In the genomic region with DNA sequence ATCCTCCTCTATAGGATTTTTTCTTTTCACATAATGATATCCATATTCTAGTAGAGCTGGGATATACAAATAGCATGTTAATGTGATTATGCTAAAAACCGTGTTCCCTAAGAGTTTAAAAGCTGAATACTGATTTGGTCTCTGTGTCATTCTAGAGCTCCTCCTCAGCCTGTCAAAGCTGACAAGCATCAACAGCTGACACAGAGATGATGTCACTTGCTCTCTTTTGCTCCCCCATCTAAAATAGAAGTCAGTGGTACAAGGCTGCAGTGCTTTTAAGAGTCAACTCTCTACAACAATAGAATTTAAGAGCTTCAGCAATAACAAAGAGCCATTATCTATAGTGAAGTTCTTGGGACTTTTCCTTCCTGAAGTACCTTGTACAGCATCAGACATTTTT, we compare ENCODE assay signal across 21 cellular contexts. TPM values are rescaled to one million over a fixed set of nuclear protein-coding genes. Genes with fewer than 3 reads are reported as not detected.
A peak's percentile ranks its signal among the peaks of the same experiment; 100 is the strongest.
DNase-seq lines count a peak whose midpoint lies in the region; ATAC-seq and TF ChIP-seq lines count a peak whose summit lies in the region.
"Had no signal": no experiment of that assay in that cellular context is flagged by ENCODE, and none has a peak within 500 bp of the region (broad histone marks: within the 10 kb centered on the region; RNA-seq: fewer than 3 reads in every experiment).

No MANE protein-coding gene starts in this region.

- H3K4me3 ChIP-seq in heart left ventricle (no peak overlapping the region), left ventricle myocardium inferior (no peak overlapping the region)
- H3K4me3 ChIP-seq: GM12878, GM23248, HAP-1, SK-N-MC had no signal

- TF ChIP-seq CTCF in heart left ventricle (IDR thresholded peaks at IDR 0.05) (no peak), left ventricle myocardium inferior (IDR thresholded peaks at IDR 0.05; ENCODE audit: borderline replicate concordance) (no peak)

- peak; percentile 72 to 89 (median 76) for ATAC-seq in heart left ventricle
- ATAC-seq in Right ventricle myocardium inferior = no peak
- ATAC-seq: GM12878 had no signal

- no peak for TF ChIP-seq POLR2A in heart left ventricle (IDR thresholded peaks at IDR 0.05)

- H3K9me3 ChIP-seq in heart left ventricle (no peaks in the 10 kb centered on the region), left ventricle myocardium inferior (replicated peaks) (no peaks in the 10 kb centered on the region)
- H3K9me3 ChIP-seq: HAP-1 had no signal

- H3K36me3 ChIP-seq in heart left ventricle = no peaks in the 10 kb centered on the region
- H3K36me3 ChIP-seq in left ventricle myocardium inferior = no peaks in the 10 kb centered on the region
- H3K36me3 ChIP-seq: HAP-1 had no signal

- peaks cover 0 to 18% (median 6%) of the 10 kb centered on the region in 12 donors for H3K4me1 ChIP-seq in heart left ventricle
- H3K4me1 ChIP-seq in left ventricle myocardium inferior = peaks cover 21% of the 10 kb centered on the region

- DNase-seq in heart left ventricle (no peak), Right ventricle myocardium inferior (ENCODE audit: missing footprints) (no peak), left ventricle myocardium inferior (no peak), pons (ENCODE audit: low spot score) (peak; percentile 48), DMS153 treated with DMSO at 0.1 percent for 48 hours (lab: John Stamatoyannopoulos, UW; ENCODE audit: unreplicated experiment) (no peak), C1 segment of cervical spinal cord (lab: John Stamatoyannopoulos, UW) (no peak)
- DNase-seq in NK-92 treated with Interleukin-12 subunit alpha and Interleukin-12 subunit beta, amount 100 ng/mL, for 24 hours (lab: John Stamatoyannopoulos, UW) = no peak
- DNase-seq: DMS79 treated with DMSO at 0.1 percent for 48 hours, GM23248, KG1, NCI-H1105, NCI-H2029 treated with DMSO at 0.1 percent for 48 hours, NCI-H2171 treated with DMSO at 0.1 percent for 48 hours, NCI-H524 treated with DMSO at 0.1 percent for 48 hours, NCI-H82, OCI-M1, SHP77 had no signal

- no peaks in the 10 kb centered on the region for H3K27me3 ChIP-seq in heart left ventricle
- no peaks in the 10 kb centered on the region for H3K27me3 ChIP-seq in left ventricle myocardium inferior (ENCODE audit: low read depth)

- H3K27ac ChIP-seq in heart left ventricle = peak overlapping the region in 6 of 12 donors; percentile 7 to 44 (median 22)
- H3K27ac ChIP-seq in left ventricle myocardium inferior (replicated peaks) = peak overlapping the region; percentile 26
- peak overlapping the region; percentile 20 for H3K27ac ChIP-seq in temporal lobe (ENCODE audit: low read depth, low read length)
- H3K27ac ChIP-seq: GM23248, SK-N-MC had no signal

- intact Hi-C loops in heart left ventricle (cut with DNase I) (no loop called here), Right ventricle myocardium inferior (cut with DNase I) (no loop called here), left ventricle myocardium inferior (cut with micrococcal nuclease) (no loop called here)

- WGBS in heart left ventricle, 4 donors = 31 to 47% (median 36%) methylated on average over 1 of the region's 1 CpG

RNA-seq across cellular contexts. Expression of a gene that starts 17.1 kb away (rescaled TPM):
- total RNA-seq in heart left ventricle (10 to 100 TPM; 32.2 to 66.6 (median 48.9) TPM), Right ventricle myocardium inferior (49.5 TPM), left ventricle myocardium inferior (56.8 TPM), temporal lobe (52.9 TPM)
- 10 to 100 TPM; 10.4 to 34.9 TPM for polyA plus RNA-seq in heart left ventricle

RNA-seq across cellular contexts. Expression of a gene that starts 51.6 kb away (rescaled TPM):
- total RNA-seq in heart left ventricle (10 to 100 TPM; 46.3 to 63.6 (median 54.2) TPM), Right ventricle myocardium inferior (56.3 TPM), left ventricle myocardium inferior (56.1 TPM), temporal lobe (66.6 TPM)
- 100 to 1,000 TPM in 1 of 2 donors, 10 to 100 TPM in 1; 71.5 to 102 TPM for polyA plus RNA-seq in heart left ventricle
